8 cellular contexts compared by ENCODE assay signal in genomic region chr20:31717478-31717946, GRCh38. TPM values are rescaled to one million over a fixed set of nuclear protein-coding genes. Genes with fewer than 3 reads are reported as not detected.
A peak's percentile ranks its signal among the peaks of the same experiment; 100 is the strongest.
DNase-seq lines count a peak whose midpoint lies in the region; ATAC-seq and TF ChIP-seq lines count a peak whose summit lies in the region.

No MANE protein-coding gene starts in this region.

- no peak for TF ChIP-seq POLR2A in sigmoid colon (IDR thresholded peaks at IDR 0.05)

- peaks cover 0 to 31% (median 3%) of the 10 kb centered on the region in 4 donors for H3K36me3 ChIP-seq in sigmoid colon

- peak overlapping the region in 1 of 4 donors; percentile 4 for H3K4me3 ChIP-seq in sigmoid colon

- no peaks in the 10 kb centered on the region for H3K9me3 Mint-ChIP-seq in activated T-cell treated with anti-CD3 and anti-CD28 coated beads, Interleukin-2, amount 50 U/mL, for 4 hours
- no peaks in the 10 kb centered on the region for H3K9me3 Mint-ChIP-seq in chondrocyte (ENCODE audit: low read depth)

- peak overlapping the region; percentile 51 to 99 (median 74) for H3K27ac ChIP-seq in sigmoid colon

- intact Hi-C loops in sigmoid colon (cut with DNase I), result no loop called here

- peak overlapping the region; percentile 95 for H3K4me3 Mint-ChIP-seq in activated T-cell treated with anti-CD3 and anti-CD28 coated beads, Interleukin-2, amount 50 U/mL, for 4 hours
- H3K4me3 Mint-ChIP-seq in chondrocyte (ENCODE audit: unreplicated experiment), result peak overlapping the region; percentile 43

- H3K27me3 ChIP-seq in sigmoid colon, result no peaks in the 10 kb centered on the region

- H3K27me3 Mint-ChIP-seq in activated T-cell treated with anti-CD3 and anti-CD28 coated beads, Interleukin-2, amount 50 U/mL, for 4 hours (ENCODE audit: low read depth), result no peaks in the 10 kb centered on the region
- H3K27me3 Mint-ChIP-seq in chondrocyte (ENCODE audit: low read depth), result no peaks in the 10 kb centered on the region

- H3K27ac Mint-ChIP-seq in chondrocyte (ENCODE audit: unreplicated experiment), result peak overlapping the region; percentile 63

- TF ChIP-seq EP300 in sigmoid colon (IDR thresholded peaks at IDR 0.05), result no peak

- no peak for DNase-seq in activated T-cell treated with anti-CD3 and anti-CD28 coated beads, Interleukin-2, amount 50 U/mL, for 4 hours
- no peak for DNase-seq in activated T-cell treated with anti-CD3 and anti-CD28 coated beads for 4 hours
- DNase-seq in chondrocyte (ENCODE audit: low spot score), result no peak
- no peak for DNase-seq in sigmoid colon
- DNase-seq in HuH-7.5 (ENCODE audit: low spot score), result no peak
- no peak for DNase-seq in NCI-H187 (lab: John Stamatoyannopoulos, UW)
- no peak for DNase-seq in NCI-H187 treated with DMSO at 0.1 percent for 48 hours (lab: John Stamatoyannopoulos, UW)

- peaks cover 0 to 85% (median 79%) of the 10 kb centered on the region in 4 donors for H3K4me1 ChIP-seq in sigmoid colon

- H3K4me1 Mint-ChIP-seq in activated T-cell treated with anti-CD3 and anti-CD28 coated beads, Interleukin-2, amount 50 U/mL, for 4 hours (ENCODE audit: low read depth), result peaks cover 65% of the 10 kb centered on the region
- peaks cover 94% of the 10 kb centered on the region for H3K4me1 Mint-ChIP-seq in chondrocyte (ENCODE audit: low read depth)

- WGBS in sigmoid colon, 2 donors, result 60 to 80% methylated on average over 3 of the region's 3 CpGs

- H3K36me3 Mint-ChIP-seq in activated T-cell treated with anti-CD3 and anti-CD28 coated beads, Interleukin-2, amount 50 U/mL, for 4 hours (ENCODE audit: insufficient read depth), result peaks cover 84% of the 10 kb centered on the region
- peaks cover 44% of the 10 kb centered on the region for H3K36me3 Mint-ChIP-seq in chondrocyte (ENCODE audit: low read depth)

- ATAC-seq in activated T-cell treated with anti-CD3 and anti-CD28 coated beads, Interleukin-2, amount 50 U/mL, for 4 hours, result peak; percentile 62 to 68
- peak; percentile 45 for ATAC-seq in HG03460 (IDR thresholded peaks at IDR 0.05; ENCODE audit: unreplicated experiment)

- TF ChIP-seq CTCF in chondrocyte (IDR thresholded peaks at IDR 0.05) (no peak), sigmoid colon (IDR thresholded peaks at IDR 0.05) (no peak)

- H3K9me3 ChIP-seq in sigmoid colon, result no peaks in the 10 kb centered on the region

RNA-seq across cellular contexts. Expression of gene BCL2L1, which starts 5.2 kb away (rescaled TPM):
- 100 to 1,000 TPM; 237 to 274 (median 248) TPM for total RNA-seq in activated T-cell treated with anti-CD3 and anti-CD28 coated beads, Interleukin-2, amount 50 U/mL, for 4 hours
- total RNA-seq in chondrocyte, result 55.9 to 96.1 TPM (median 90.7 TPM) in 3 replicates
- total RNA-seq in sigmoid colon, result 10 to 100 TPM; 53.2 to 71.3 (median 55.7) TPM
- polyA plus RNA-seq in sigmoid colon, result 10 to 100 TPM; 76.1 to 94.8 (median 78.7) TPM

RNA-seq across cellular contexts. Expression of gene TPX2, which starts 21.6 kb away (rescaled TPM):
- total RNA-seq in activated T-cell treated with anti-CD3 and anti-CD28 coated beads, Interleukin-2, amount 50 U/mL, for 4 hours, result 1 to 10 TPM; 8.0 to 9.9 (median 9.3) TPM
- total RNA-seq in chondrocyte, result 20.2 to 51.0 TPM (median 49.6 TPM) in 3 replicates
- 1 to 10 TPM in 1 of 4 donors, under 1 TPM in 1, not detected in 2; 0.36 to 1.8 TPM for total RNA-seq in sigmoid colon
- 10 to 100 TPM in 1 of 3 donors, 1 to 10 TPM in 2; 2.4 to 24.0 (median 4.9) TPM for polyA plus RNA-seq in sigmoid colon
